In the genomic region with DNA sequence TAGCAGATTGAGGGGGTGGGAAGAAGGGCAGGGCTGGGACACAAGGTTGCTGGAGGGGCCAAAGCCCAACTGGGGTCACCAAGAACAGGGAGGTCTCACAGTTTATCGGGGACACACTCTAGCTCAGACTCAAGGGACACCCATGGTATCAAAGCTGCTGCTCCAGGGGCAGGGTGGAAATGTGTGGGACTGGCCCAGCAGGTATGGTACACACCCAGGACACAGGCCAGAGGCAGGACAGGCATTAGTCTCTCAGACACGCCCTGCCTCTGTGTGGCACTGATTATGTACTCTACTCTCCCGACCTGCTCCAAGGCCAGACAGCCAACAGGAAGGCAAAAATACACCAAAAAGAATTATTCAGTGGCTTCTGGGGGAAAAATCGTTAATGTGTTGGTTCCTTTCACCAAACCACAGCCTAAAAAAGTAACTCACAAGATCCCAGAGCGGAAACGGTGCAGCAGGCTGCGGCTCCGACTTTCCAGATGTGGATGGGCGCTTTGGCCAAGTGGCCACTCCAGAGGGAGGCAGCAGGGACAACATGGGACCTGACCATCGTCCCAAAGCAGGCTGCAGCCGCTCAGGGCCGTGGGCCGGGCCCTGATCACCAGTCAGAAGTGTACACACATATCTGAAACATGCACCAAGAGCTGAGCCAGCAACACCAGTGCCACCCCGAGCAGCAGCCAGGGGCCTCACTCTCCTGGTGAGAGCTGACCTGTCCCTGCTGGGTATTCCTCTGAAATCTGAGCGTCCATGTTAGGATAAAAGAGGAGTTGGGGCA, we compare ENCODE assay signal across 9 cellular contexts. TPM values are rescaled to one million over a fixed set of nuclear protein-coding genes. Genes with fewer than 3 reads are reported as not detected.
DNase-seq lines count a peak whose midpoint lies in the region; FAIRE-seq and TF ChIP-seq lines count a peak whose summit lies in the region.
"Had no signal": no experiment of that assay in that cellular context is flagged by ENCODE, and none has a peak within 500 bp of the region (broad histone marks: within the 10 kb centered on the region; RNA-seq: fewer than 3 reads in every experiment).

No MANE protein-coding gene starts in this region.

- H3K9me3 Mint-ChIP-seq in activated T-cell treated with anti-CD3 and anti-CD28 coated beads, Interleukin-2, amount 50 U/mL, for 24 hours = no peaks in the 10 kb centered on the region

- H3K9me3 ChIP-seq in esophagus muscularis mucosa (no peaks in the 10 kb centered on the region), suprapubic skin (no peaks in the 10 kb centered on the region)

- intact Hi-C loops in esophagus muscularis mucosa (cut with DNase I) = loop anchor here (5.0 kb wide), 1 partner anchor 57 kb away; the partner anchor contains the start of gene P4HB

- no peak overlapping the region for H3K4me3 ChIP-seq in esophagus muscularis mucosa
- no peak overlapping the region for H3K4me3 ChIP-seq in suprapubic skin

- H3K4me1 ChIP-seq in esophagus muscularis mucosa (peaks cover 31 to 83% (median 68%) of the 10 kb centered on the region in 4 donors), suprapubic skin (peaks cover 65% of the 10 kb centered on the region)

- peaks cover 14 to 62% (median 54%) of the 10 kb centered on the region in 4 donors for H3K36me3 ChIP-seq in esophagus muscularis mucosa
- H3K36me3 ChIP-seq in suprapubic skin = peaks cover 45% of the 10 kb centered on the region

- TF ChIP-seq POLR2A in esophagus muscularis mucosa (IDR thresholded peaks at IDR 0.05; ENCODE audit: low read depth) (no peak), suprapubic skin (IDR thresholded peaks at IDR 0.05) (no peak)

- no peak for DNase-seq in activated T-cell treated with anti-CD3 and anti-CD28 coated beads, Interleukin-2, amount 50 U/mL, for 24 hours
- DNase-seq in activated T-cell treated with anti-CD3 and anti-CD28 coated beads, Interleukin-2, amount 50 U/mL, for 48 hours = no peak
- DNase-seq in RWPE1 (ENCODE audit: low spot score) (no peak), esophagus muscularis mucosa (ENCODE audit: extremely low spot score) (no peak), suprapubic skin (ENCODE audit: low spot score in 2 of 2) (no peak), D721Med (ENCODE audit: insufficient read length, low spot score) (no peak), NCI-H2107 (lab: John Stamatoyannopoulos, UW) (no peak)
- DNase-seq in NK-92 treated with Interleukin-12 subunit alpha and Interleukin-12 subunit beta, amount 100 ng/mL, for 24 hours (lab: John Stamatoyannopoulos, UW) = no peak
- DNase-seq: foreskin fibroblast had no signal

- no peaks in the 10 kb centered on the region for H3K27me3 ChIP-seq in esophagus muscularis mucosa
- no peaks in the 10 kb centered on the region for H3K27me3 ChIP-seq in suprapubic skin

- no peak for TF ChIP-seq CTCF in RWPE1 (conservative IDR thresholded peaks at IDR 0.05; ENCODE audit: low read depth)
- no peak for TF ChIP-seq CTCF in esophagus muscularis mucosa (IDR thresholded peaks at IDR 0.05)
- no peak for TF ChIP-seq CTCF in suprapubic skin (IDR thresholded peaks at IDR 0.05)
- no peak for TF ChIP-seq CTCF in D721Med (IDR thresholded peaks at IDR 0.05; ENCODE audit: insufficient read depth, missing control alignments)

- H3K27me3 Mint-ChIP-seq in activated T-cell treated with anti-CD3 and anti-CD28 coated beads, Interleukin-2, amount 50 U/mL, for 24 hours = no peaks in the 10 kb centered on the region

- peaks cover 75% of the 10 kb centered on the region for H3K36me3 Mint-ChIP-seq in activated T-cell treated with anti-CD3 and anti-CD28 coated beads, Interleukin-2, amount 50 U/mL, for 24 hours (ENCODE audit: low read depth)

- CTCF ChIA-PET in RWPE1 (lab: Yijun Ruan, JAX) = interaction anchor here (1.3 kb wide), 1 partner anchor 102 kb away, joined by 7 read pairs; no protein-coding TSS in a partner anchor

- TF ChIP-seq EP300 in esophagus muscularis mucosa (IDR thresholded peaks at IDR 0.05) (no peak), suprapubic skin (IDR thresholded peaks at IDR 0.05) (no peak)

- H3K27ac ChIP-seq in RWPE1 (peak overlapping the region; percentile 98), esophagus muscularis mucosa (replicated peaks in 1 of 4) (peak overlapping the region; percentile 69 to 87 (median 84)), suprapubic skin (peak overlapping the region; percentile 85)

- no peak overlapping the region for H3K4me3 Mint-ChIP-seq in activated T-cell treated with anti-CD3 and anti-CD28 coated beads, Interleukin-2, amount 50 U/mL, for 24 hours

- peaks cover 38% of the 10 kb centered on the region for H3K4me1 Mint-ChIP-seq in activated T-cell treated with anti-CD3 and anti-CD28 coated beads, Interleukin-2, amount 50 U/mL, for 24 hours (ENCODE audit: low read depth)

- 88% methylated on average over 13 of the region's 15 CpGs for WGBS in esophagus muscularis mucosa
- whole genome bisulfite sequencing in suprapubic skin = 82% methylated on average over 12 of the region's 15 CpGs

- H3K27ac Mint-ChIP-seq in activated T-cell treated with anti-CD3 and anti-CD28 coated beads, Interleukin-2, amount 50 U/mL, for 24 hours = peak overlapping the region; percentile 87

- POLR2A ChIA-PET in RWPE1 (lab: Yijun Ruan, JAX; ENCODE audit: low non-redundant PET) = no interaction called here

- FAIRE-seq in D721Med (lab: Jason Lieb, UNC) = no peak

RNA-seq across cellular contexts. Expression of gene SIRT7, which starts 1.0 kb away (rescaled TPM):
- total RNA-seq in esophagus muscularis mucosa (10 to 100 TPM; 13.9 to 27.0 (median 19.9) TPM), suprapubic skin (10 to 100 TPM; 30.7 to 52.4 (median 38.9) TPM)

RNA-seq across cellular contexts. Expression of gene PCYT2, which starts 7.8 kb away (rescaled TPM):
- 10 to 100 TPM; 27.4 to 38.7 (median 33.3) TPM for total RNA-seq in esophagus muscularis mucosa
- 10 to 100 TPM; 23.7 to 34.2 (median 30.4) TPM for total RNA-seq in suprapubic skin

RNA-seq across cellular contexts. Expression of gene MAFG, which starts 8.6 kb away (rescaled TPM):
- 10 to 100 TPM; 23.7 to 41.7 (median 33.6) TPM for total RNA-seq in esophagus muscularis mucosa
- 10 to 100 TPM; 17.1 to 21.1 (median 19.0) TPM for total RNA-seq in suprapubic skin

RNA-seq across cellular contexts. Expression of gene NPB, which starts 16.9 kb away (rescaled TPM):
- 1 to 10 TPM in 1 of 4 donors, under 1 TPM in 1, not detected in 2; 0.78 to 1.8 TPM for total RNA-seq in esophagus muscularis mucosa
- under 1 TPM in 1 of 4 donors, not detected in 3; 0.40 TPM for total RNA-seq in suprapubic skin

RNA-seq across cellular contexts. Expression of gene PYCR1, which starts 18.1 kb away (rescaled TPM):
- total RNA-seq in esophagus muscularis mucosa = 1 to 10 TPM; 2.1 to 6.5 (median 4.6) TPM
- 10 to 100 TPM in 1 of 4 donors, 1 to 10 TPM in 3; 3.7 to 13.1 (median 9.0) TPM for total RNA-seq in suprapubic skin
